In the genomic region with DNA sequence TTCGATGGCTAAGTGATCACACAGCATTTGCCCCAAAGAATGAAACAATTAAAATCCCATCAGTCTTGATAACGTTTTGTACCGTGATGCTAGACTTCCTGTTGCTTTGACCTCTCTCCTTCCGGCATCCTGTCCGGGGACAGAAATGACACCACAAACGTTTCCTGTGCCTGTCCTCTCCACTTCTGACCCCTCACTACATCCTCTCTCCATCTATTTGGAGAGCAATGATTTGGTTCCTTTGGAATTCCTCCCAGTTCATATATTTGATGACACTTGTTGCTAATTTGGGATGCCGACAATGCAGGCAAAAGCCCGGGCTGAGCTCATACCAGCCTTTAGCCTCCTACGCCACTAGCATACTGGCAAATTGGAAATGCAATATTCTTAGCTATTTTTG, we compare ENCODE assay signal across 1 cellular context.
TF ChIP-seq lines count a peak whose summit lies in the region.

No MANE protein-coding gene starts in this region.

TF ChIP-seq in SK-N-SH treated with all-trans-retinoic acid at 6 μM for 48 hours, 23 proteins besides CTCF, POLR2A, EP300 and RAD21 (continued from another document):
- TF ChIP-seq, protein P1, sequence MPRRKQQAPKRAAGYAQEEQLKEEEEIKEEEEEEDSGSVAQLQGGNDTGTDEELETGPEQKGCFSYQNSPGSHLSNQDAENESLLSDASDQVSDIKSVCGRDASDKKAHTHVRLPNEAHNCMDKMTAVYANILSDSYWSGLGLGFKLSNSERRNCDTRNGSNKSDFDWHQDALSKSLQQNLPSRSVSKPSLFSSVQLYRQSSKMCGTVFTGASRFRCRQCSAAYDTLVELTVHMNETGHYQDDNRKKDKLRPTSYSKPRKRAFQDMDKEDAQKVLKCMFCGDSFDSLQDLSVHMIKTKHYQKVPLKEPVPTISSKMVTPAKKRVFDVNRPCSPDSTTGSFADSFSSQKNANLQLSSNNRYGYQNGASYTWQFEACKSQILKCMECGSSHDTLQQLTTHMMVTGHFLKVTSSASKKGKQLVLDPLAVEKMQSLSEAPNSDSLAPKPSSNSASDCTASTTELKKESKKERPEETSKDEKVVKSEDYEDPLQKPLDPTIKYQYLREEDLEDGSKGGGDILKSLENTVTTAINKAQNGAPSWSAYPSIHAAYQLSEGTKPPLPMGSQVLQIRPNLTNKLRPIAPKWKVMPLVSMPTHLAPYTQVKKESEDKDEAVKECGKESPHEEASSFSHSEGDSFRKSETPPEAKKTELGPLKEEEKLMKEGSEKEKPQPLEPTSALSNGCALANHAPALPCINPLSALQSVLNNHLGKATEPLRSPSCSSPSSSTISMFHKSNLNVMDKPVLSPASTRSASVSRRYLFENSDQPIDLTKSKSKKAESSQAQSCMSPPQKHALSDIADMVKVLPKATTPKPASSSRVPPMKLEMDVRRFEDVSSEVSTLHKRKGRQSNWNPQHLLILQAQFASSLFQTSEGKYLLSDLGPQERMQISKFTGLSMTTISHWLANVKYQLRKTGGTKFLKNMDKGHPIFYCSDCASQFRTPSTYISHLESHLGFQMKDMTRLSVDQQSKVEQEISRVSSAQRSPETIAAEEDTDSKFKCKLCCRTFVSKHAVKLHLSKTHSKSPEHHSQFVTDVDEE (CRISPR knock-in tag; IDR thresholded peaks at IDR 0.05) = no peak
- TF ChIP-seq PATZ1 (CRISPR knock-in tag; IDR thresholded peaks at IDR 0.05; ENCODE audit: borderline replicate concordance) (no peak), TOX (CRISPR knock-in tag; IDR thresholded peaks at IDR 0.05; ENCODE audit: borderline replicate concordance) (no peak), CSDC2 (CRISPR knock-in tag; IDR thresholded peaks at IDR 0.05) (no peak), OSR1 (CRISPR knock-in tag; IDR thresholded peaks at IDR 0.05) (no peak), RARB (CRISPR knock-in tag; IDR thresholded peaks at IDR 0.05) (no peak), ZNF565 (CRISPR knock-in tag; conservative IDR thresholded peaks at IDR 0.05; ENCODE audit: low read depth) (no peak)
- TF ChIP-seq, protein P2, sequence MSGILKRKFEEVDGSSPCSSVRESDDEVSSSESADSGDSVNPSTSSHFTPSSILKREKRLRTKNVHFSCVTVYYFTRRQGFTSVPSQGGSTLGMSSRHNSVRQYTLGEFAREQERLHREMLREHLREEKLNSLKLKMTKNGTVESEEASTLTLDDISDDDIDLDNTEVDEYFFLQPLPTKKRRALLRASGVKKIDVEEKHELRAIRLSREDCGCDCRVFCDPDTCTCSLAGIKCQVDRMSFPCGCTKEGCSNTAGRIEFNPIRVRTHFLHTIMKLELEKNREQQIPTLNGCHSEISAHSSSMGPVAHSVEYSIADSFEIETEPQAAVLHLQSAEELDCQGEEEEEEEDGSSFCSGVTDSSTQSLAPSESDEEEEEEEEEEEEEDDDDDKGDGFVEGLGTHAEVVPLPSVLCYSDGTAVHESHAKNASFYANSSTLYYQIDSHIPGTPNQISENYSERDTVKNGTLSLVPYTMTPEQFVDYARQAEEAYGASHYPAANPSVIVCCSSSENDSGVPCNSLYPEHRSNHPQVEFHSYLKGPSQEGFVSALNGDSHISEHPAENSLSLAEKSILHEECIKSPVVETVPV (CRISPR knock-in tag; IDR thresholded peaks at IDR 0.05) = no peak
